In genomic region chr7:131090188-131090587, GRCh38 we compare ENCODE assay signal across 25 cellular contexts.
A peak's percentile ranks its signal among the peaks of the same experiment; 100 is the strongest.
DNase-seq lines count a peak whose midpoint lies in the region; ATAC-seq, FAIRE-seq and TF ChIP-seq lines count a peak whose summit lies in the region.
"Had no signal": no experiment of that assay in that cellular context is flagged by ENCODE, and none has a peak within 500 bp of the region (broad histone marks: within the 10 kb centered on the region; RNA-seq: fewer than 3 reads in every experiment).

No MANE protein-coding gene starts in this region.

- H2BK5ac ChIP-seq in H1 (ENCODE audit: low read depth, low read length) = no peak overlapping the region

- no peak for DNase-seq in activated T-cell treated with anti-CD3 and anti-CD28 coated beads, Interleukin-2, amount 50 U/mL, for 72 hours
- DNase-seq in activated T-cell treated with anti-CD3 and anti-CD28 coated beads, Interleukin-2, amount 50 U/mL, for 48 hours = no peak
- DNase-seq in NCI-H526 (lab: John Stamatoyannopoulos, UW) (peak; percentile 46 to 51), H1 (ENCODE audit: low read depth in 1 of 2, low spot score in 2 of 2) (no peak), ureter (ENCODE audit: low spot score) (no peak), dedifferentiated amniotic fluid mesenchymal stem cell (ENCODE audit: extremely low spot score) (no peak)
- no peak for DNase-seq in stimulated activated naive CD8-positive, alpha-beta T cell treated with anti-CD3 and anti-CD28 coated beads, Interleukin-15, amount 100 ng/mL, for 72 hours
- no peak for DNase-seq in activated naive CD4-positive, alpha-beta T cell treated with Interleukin-2 at 50 U/mL for 16 hours
- DNase-seq: activated CD4-positive, alpha-beta T cell treated with anti-CD3 and anti-CD28 coated beads, Interleukin-2, amount 10 ng/mL, durations not matched to agents 7 days and 5 days; activated naive CD8-positive, alpha-beta T cell treated with anti-CD3 and anti-CD28 coated beads, Interleukin-2, amount 10 ng/mL, durations not matched to agents 7 days and 5 days; BE2C; DMS153; KBM-7; left cardiac atrium; MG63; NCI-H1436; NCI-H2081 treated with DMSO at 0.1 percent for 48 hours; NCI-H226 had no signal

- no peak overlapping the region for H3K9ac ChIP-seq in H1 (replicated peaks in 1 of 4; ENCODE audit: extremely low read depth in 1 of 4, low read depth in 3 of 4, low read length in 3 of 4)

- H3K18ac ChIP-seq in H1 (ENCODE audit: extremely low read depth, low read length) = no peak overlapping the region

- H4K20me1 ChIP-seq in H1 (replicated peaks in 1 of 2; ENCODE audit: control insufficient read depth in 1 of 2, insufficient read depth in 2 of 2, low read length in 2 of 2) = peaks cover 0 to 2% of the 10 kb centered on the region in 2 experiments

- H3K9me3 Mint-ChIP-seq in activated T-cell treated with anti-CD3 and anti-CD28 coated beads, Interleukin-2, amount 50 U/mL, for 72 hours = peaks cover 0 to 2% of the 10 kb centered on the region in 2 donors
- peaks cover 4% of the 10 kb centered on the region in 2 donors for H3K9me3 Mint-ChIP-seq in stimulated activated naive CD8-positive, alpha-beta T cell treated with anti-CD3 and anti-CD28 coated beads, Interleukin-15, amount 100 ng/mL, for 72 hours
- H3K9me3 Mint-ChIP-seq: dendritic cell treated with granulocyte-macrophage colony-stimulating factor and Interleukin-4, amounts not matched to agents 40 ng/mL and 50 ng/mL, for 4 days had no signal

- peaks cover 0 to 4% (median 0%) of the 10 kb centered on the region in 4 experiments; a peak in 2 of 8 replicates for H3K36me3 ChIP-seq in H1 (ENCODE audit: control insufficient read depth in 2 of 4, insufficient read depth in 4 of 4, low read length in 3 of 4)

- no peak overlapping the region for H2BK120ac ChIP-seq in H1 (replicated peaks; ENCODE audit: low read depth, low read length)

- CTCF ChIA-PET in H1 (lab: Charles Lee; ENCODE audit: partially characterized antibody) = interaction anchor here (1.7 to 1.9 kb wide), 2 partner anchors 21 to 23 kb away, joined by 5 read pairs; no protein-coding TSS in a partner anchor

- no peak for TF ChIP-seq RAD21 in H1 (IDR thresholded peaks at IDR 0.05 in 1 of 2, conservative IDR thresholded peaks at IDR 0.05 in 1 of 2; ENCODE audit: low read depth in 2 of 2, low read length in 2 of 2)

- H2AK5ac ChIP-seq in H1 (ENCODE audit: low read depth, low read length) = no peak overlapping the region

- no peak for TF ChIP-seq EP300 in H1 (IDR thresholded peaks at IDR 0.05; ENCODE audit: borderline replicate concordance in 1 of 2, low read depth in 2 of 2, low read length in 2 of 2)

- no peak for ATAC-seq in activated T-cell treated with anti-CD3 and anti-CD28 coated beads, Interleukin-2, amount 50 U/mL, for 72 hours (replicated peaks in 1 of 2)
- ATAC-seq in stimulated activated naive CD8-positive, alpha-beta T cell treated with anti-CD3 and anti-CD28 coated beads, Interleukin-15, amount 100 ng/mL, for 72 hours = peak; percentile 65
- ATAC-seq: left cardiac atrium had no signal

- no peak overlapping the region for H3K56ac ChIP-seq in H1 (replicated peaks; ENCODE audit: insufficient read length, low read depth, low read length)

- no peak overlapping the region for H3K4me3 Mint-ChIP-seq in activated T-cell treated with anti-CD3 and anti-CD28 coated beads, Interleukin-2, amount 50 U/mL, for 72 hours
- H3K4me3 Mint-ChIP-seq in stimulated activated naive CD8-positive, alpha-beta T cell treated with anti-CD3 and anti-CD28 coated beads, Interleukin-15, amount 100 ng/mL, for 72 hours = no peak overlapping the region
- H3K4me3 Mint-ChIP-seq: activated CD4-positive, alpha-beta T cell treated with anti-CD3 and anti-CD28 coated beads, Interleukin-2, amount 10 ng/mL, durations not matched to agents 7 days and 5 days; activated naive CD8-positive, alpha-beta T cell treated with anti-CD3 and anti-CD28 coated beads, Interleukin-2, amount 10 ng/mL, durations not matched to agents 7 days and 5 days; dendritic cell treated with granulocyte-macrophage colony-stimulating factor and Interleukin-4, amounts not matched to agents 40 ng/mL and 50 ng/mL, for 4 days; stimulated activated naive CD8-positive, alpha-beta T cell treated with anti-CD3 and anti-CD28 coated beads, Interleukin-15, Interleukin-2, amounts not matched to agents 100 ng/mL and 50 ng/mL, for 24 hours had no signal

- peak overlapping the region; percentile 69 for H4K91ac ChIP-seq in H1 (replicated peaks; ENCODE audit: insufficient read length, low read length)

- H3K9me3 ChIP-seq in H1 (ENCODE audit: insufficient read depth in 2 of 2, low read depth in 1 of 2, low read length in 1 of 2) = no peaks in the 10 kb centered on the region
- H3K9me3 ChIP-seq: A549, BE2C, MG63, vagina had no signal

- H3K36me3 Mint-ChIP-seq in activated T-cell treated with anti-CD3 and anti-CD28 coated beads, Interleukin-2, amount 50 U/mL, for 72 hours (ENCODE audit: insufficient read depth in 2 of 2) = peaks cover 17 to 28% of the 10 kb centered on the region in 2 donors

- no peak overlapping the region for H2AFZ ChIP-seq in H1 (ENCODE audit: low read length)

- peak overlapping the region; percentile 64 to 78; a peak in 3 of 4 replicates for H3K4me2 ChIP-seq in H1 (ENCODE audit: insufficient read depth in 1 of 2, low read depth in 2 of 2, low read length in 2 of 2)

- no peak overlapping the region for H3K4ac ChIP-seq in H1 (replicated peaks; ENCODE audit: insufficient read length, low read depth, low read length)

- H3K79me2 ChIP-seq in H1 (ENCODE audit: control insufficient read depth in 1 of 2, insufficient read depth in 2 of 2, low read length in 2 of 2) = peaks cover 0 to 59% of the 10 kb centered on the region in 2 experiments; a peak in 2 of 4 replicates

- peaks cover 3% of the 10 kb centered on the region; the same call in 1 of the 2 replicates for H3K79me1 ChIP-seq in H1 (ENCODE audit: low read depth, low read length)

- H3K23ac ChIP-seq in H1 (ENCODE audit: insufficient read length) = no peak overlapping the region

- no peak overlapping the region for H3K14ac ChIP-seq in H1 (ENCODE audit: insufficient read length)

- POLR2A ChIA-PET in H1 (lab: Charles Lee; ENCODE audit: partially characterized antibody) = interaction anchor here (0.8 to 1.8 kb wide), 3 partner anchors 10 to 20 kb away, joined by 3 to 5 read pairs (median 5); no protein-coding TSS in a partner anchor

- peak overlapping the region in 1 of 4 experiments; percentile 49; a peak in 3 of 8 replicates for H3K4me3 ChIP-seq in H1 (ENCODE audit: extremely low read depth in 1 of 4, insufficient read depth in 2 of 4, low read depth in 3 of 4, low read length in 4 of 4)
- H3K4me3 ChIP-seq: A549, MG63, SK-N-MC, vagina had no signal

- no peak for TF ChIP-seq POLR2A in H1 (IDR thresholded peaks at IDR 0.05; ENCODE audit: control extremely low read depth in 1 of 2, low read depth in 2 of 2, low read length in 2 of 2)

- no peak overlapping the region for H4K5ac ChIP-seq in H1 (ENCODE audit: insufficient read length, low read depth, low read length)

- H2BK20ac ChIP-seq in H1 (ENCODE audit: low read length) = no peak overlapping the region

- no peaks in the 10 kb centered on the region for H3K27me3 Mint-ChIP-seq in activated T-cell treated with anti-CD3 and anti-CD28 coated beads, Interleukin-2, amount 50 U/mL, for 72 hours (ENCODE audit: low read depth)
- no peaks in the 10 kb centered on the region for H3K27me3 Mint-ChIP-seq in stimulated activated naive CD8-positive, alpha-beta T cell treated with anti-CD3 and anti-CD28 coated beads, Interleukin-15, amount 100 ng/mL, for 72 hours
- H3K27me3 Mint-ChIP-seq: activated CD4-positive, alpha-beta T cell treated with anti-CD3 and anti-CD28 coated beads, Interleukin-2, amount 10 ng/mL, durations not matched to agents 7 days and 5 days; activated naive CD8-positive, alpha-beta T cell treated with anti-CD3 and anti-CD28 coated beads, Interleukin-2, amount 10 ng/mL, durations not matched to agents 7 days and 5 days; dendritic cell treated with granulocyte-macrophage colony-stimulating factor and Interleukin-4, amounts not matched to agents 40 ng/mL and 50 ng/mL, for 4 days; stimulated activated naive CD8-positive, alpha-beta T cell treated with anti-CD3 and anti-CD28 coated beads, Interleukin-15, Interleukin-2, amounts not matched to agents 100 ng/mL and 50 ng/mL, for 24 hours had no signal

- H2BK12ac ChIP-seq in H1 (ENCODE audit: low read depth, low read length) = no peak overlapping the region

- H4K8ac ChIP-seq in H1 (ENCODE audit: extremely low read depth, insufficient read depth, low read length) = no peak overlapping the region

- TF ChIP-seq CTCF in H1 (IDR thresholded peaks at IDR 0.05; ENCODE audit: control extremely low read depth in 1 of 3, insufficient read depth in 1 of 3, low read depth in 1 of 3, low read length in 3 of 3) = no peak

- H3K4me1 Mint-ChIP-seq in activated T-cell treated with anti-CD3 and anti-CD28 coated beads, Interleukin-2, amount 50 U/mL, for 72 hours (ENCODE audit: low read depth) = peaks cover 60% of the 10 kb centered on the region
- H3K4me1 Mint-ChIP-seq in stimulated activated naive CD8-positive, alpha-beta T cell treated with anti-CD3 and anti-CD28 coated beads, Interleukin-15, amount 100 ng/mL, for 72 hours = peaks cover 56% of the 10 kb centered on the region

- H3K23me2 ChIP-seq in H1 (ENCODE audit: low read depth, low read length) = no peaks in the 10 kb centered on the region

- H3K27ac Mint-ChIP-seq in activated T-cell treated with anti-CD3 and anti-CD28 coated beads, Interleukin-2, amount 50 U/mL, for 72 hours = peak overlapping the region; percentile 52
- no peak overlapping the region for H3K27ac Mint-ChIP-seq in stimulated activated naive CD8-positive, alpha-beta T cell treated with anti-CD3 and anti-CD28 coated beads, Interleukin-15, amount 100 ng/mL, for 72 hours
- H3K27ac Mint-ChIP-seq: activated CD4-positive, alpha-beta T cell treated with anti-CD3 and anti-CD28 coated beads, Interleukin-2, amount 10 ng/mL, durations not matched to agents 7 days and 5 days; stimulated activated naive CD8-positive, alpha-beta T cell treated with anti-CD3 and anti-CD28 coated beads, Interleukin-15, Interleukin-2, amounts not matched to agents 100 ng/mL and 50 ng/mL, for 24 hours had no signal

- H3K27ac ChIP-seq in H1 (ENCODE audit: low read depth, low read length) = no peak overlapping the region; the same call in 1 of the 2 replicates
- H3K27ac ChIP-seq: vagina had no signal

- no peaks in the 10 kb centered on the region for H3K27me3 ChIP-seq in H1 (replicated peaks in 1 of 4; ENCODE audit: control insufficient read depth in 3 of 4, extremely low read depth in 1 of 4, insufficient read depth in 3 of 4, low read length in 3 of 4)
- H3K27me3 ChIP-seq: BE2C, MG63, vagina had no signal

- peaks cover 5 to 34% (median 18%) of the 10 kb centered on the region in 4 experiments for H3K4me1 ChIP-seq in H1 (replicated peaks in 1 of 4; ENCODE audit: control insufficient read depth in 3 of 4, insufficient read depth in 4 of 4, low read length in 3 of 4)
- H3K4me1 ChIP-seq: BE2C had no signal

- 84% methylated on average over 2 of the region's 2 CpGs; no CpG with 5 or more reads in 1 of the 2 experiments for WGBS in H1 (ENCODE audit: extremely low coverage in 1 of 2, insufficient coverage in 1 of 2, insufficient read length in 1 of 2, insufficient replicate concordance in 2 of 2, low coverage in 1 of 2, low lambda C conversion rate in 2 of 2, missing lambda C conversion rate in 1 of 2), 2 experiments

- no peak for FAIRE-seq in H1 (lab: Jason Lieb, UNC)
- FAIRE-seq: A549, frontal cortex, H54 had no signal

- no peak overlapping the region for H2BK15ac ChIP-seq in H1 (ENCODE audit: low read length)

Comparison
In these comparisons a context has a peak if more than half of its experiments do, and no peak if none do; other contexts are left out.
1. DNase-seq: peak in NCI-H526 (2 of 2); none in activated T-cell treated with anti-CD3 and anti-CD28 coated beads, Interleukin-2, amount 50 U/mL, for 72 hours (0 of 2), activated T-cell treated with anti-CD3 and anti-CD28 coated beads, Interleukin-2, amount 50 U/mL, for 48 hours (0 of 2), H1 (0 of 2), stimulated activated naive CD8-positive, alpha-beta T cell treated with anti-CD3 and anti-CD28 coated beads, Interleukin-15, amount 100 ng/mL, for 72 hours (0 of 2), ureter (single experiment), dedifferentiated amniotic fluid mesenchymal stem cell (single experiment) and activated naive CD4-positive, alpha-beta T cell treated with Interleukin-2 at 50 U/mL for 16 hours (single experiment).